In genomic region chr1:28328228-28328648, GRCh38 we compare ENCODE assay signal across 8 cellular contexts. TPM values are rescaled to one million over a fixed set of nuclear protein-coding genes. Genes with fewer than 3 reads are reported as not detected.
DNase-seq lines count a peak whose midpoint lies in the region; ATAC-seq and TF ChIP-seq lines count a peak whose summit lies in the region.

No MANE protein-coding gene starts in this region.

- peaks cover 7% of the 10 kb centered on the region; the same call in 1 of the 2 replicates for H3K79me2 ChIP-seq in KMS-11 (ENCODE audit: insufficient read depth, low read depth)
- peaks cover 12% of the 10 kb centered on the region for H3K79me2 ChIP-seq in mammary epithelial cell (ENCODE audit: insufficient read depth, low read length)

- in situ Hi-C loops in mammary epithelial cell (cut with MboI; ENCODE audit: low sequenced_read_pairs in 2 of 2): no loop called here

- H3K36me3 ChIP-seq in A673 (ENCODE audit: insufficient read depth, low read length, poor library complexity, severe bottlenecking) (peaks cover 16% of the 10 kb centered on the region), KMS-11 (ENCODE audit: insufficient read depth) (no peaks in the 10 kb centered on the region), mammary epithelial cell (ENCODE audit: insufficient read depth, low read length) (peaks cover 4% of the 10 kb centered on the region), muscle layer of colon (ENCODE audit: insufficient read depth, low read length) (peaks cover 18% of the 10 kb centered on the region)

- peak overlapping the region; percentile 79; the same call in 1 of the 2 replicates for H3K9ac ChIP-seq in KMS-11
- H3K9ac ChIP-seq in mammary epithelial cell (ENCODE audit: insufficient read depth, low read length): peak overlapping the region; percentile 95
- no peak overlapping the region for H3K9ac ChIP-seq in muscle layer of colon (ENCODE audit: low read length)

- H3K4me3 ChIP-seq in A673 (ENCODE audit: low read depth, low read length, poor library complexity, severe bottlenecking) (peak overlapping the region; percentile 67), KMS-11 (IDR thresholded peaks at IDR 0.05; ENCODE audit: insufficient read depth, low read depth, low read length) (peak overlapping the region; percentile 9), mammary epithelial cell (replicated peaks in 1 of 3; ENCODE audit: insufficient read depth in 1 of 3, low read depth in 2 of 3, low read length in 3 of 3) (peak overlapping the region; percentile 56 to 81 (median 69)), muscle layer of colon (ENCODE audit: low read depth in 1 of 2, low read length in 2 of 2) (peak overlapping the region; percentile 59 to 61)

- DNase-seq in A673 (ENCODE audit: low spot score) (no peak), mammary epithelial cell (no peak), NCI-H1436 (lab: John Stamatoyannopoulos, UW) (no peak), NCI-H226 (no peak)

- H3K27ac ChIP-seq in A673 (ENCODE audit: low read depth, low read length, poor library complexity, severe bottlenecking): peak overlapping the region; percentile 88
- peak overlapping the region; percentile 81 for H3K27ac ChIP-seq in KMS-11
- H3K27ac ChIP-seq in mammary epithelial cell (ENCODE audit: insufficient read depth, low read depth, low read length): peak overlapping the region; percentile 93
- no peak overlapping the region for H3K27ac ChIP-seq in muscle layer of colon (ENCODE audit: low read depth, low read length)

- H3K9me3 ChIP-seq in A673 (ENCODE audit: low read depth, low read length, poor library complexity, severe bottlenecking): no peaks in the 10 kb centered on the region
- H3K9me3 ChIP-seq in mammary epithelial cell (replicated peaks; ENCODE audit: insufficient read depth, low read length): no peaks in the 10 kb centered on the region
- H3K9me3 ChIP-seq in muscle layer of colon (ENCODE audit: low read length): no peaks in the 10 kb centered on the region

- intact Hi-C loops in A673 (cut with micrococcal nuclease; ENCODE audit: unreplicated experiment) (loop anchor here (2.0 kb wide), 2 partner anchors 69 to 79 kb away; partner anchors contain the start of gene SESN2), mammary epithelial cell (cut with micrococcal nuclease) (no loop called here)

- dilution Hi-C loops in mammary epithelial cell (cut with HindIII; ENCODE audit: low sequenced_read_pairs): no loop called here

- CTCF ChIA-PET in A673 (lab: Charles Lee) (interaction anchor here (0.5 to 1.2 kb wide), 3 partner anchors 80 to 119 kb away, joined by 3 to 6 read pairs (median 3); no protein-coding TSS in a partner anchor), mammary epithelial cell (lab: Charles Lee; ENCODE audit: low non-redundant PET) (interaction anchor here (0.8 kb wide), 1 partner anchor 26 kb away, joined by 3 read pairs; no protein-coding TSS in a partner anchor)

- ATAC-seq in HG02981 (IDR thresholded peaks at IDR 0.05; ENCODE audit: unreplicated experiment) (no peak), GM21737 (IDR thresholded peaks at IDR 0.05; ENCODE audit: unreplicated experiment) (no peak)

- WGBS in mammary epithelial cell (ENCODE audit: low coverage, missing lambda C conversion rate): 67% methylated on average over 3 of the region's 16 CpGs

- POLR2A ChIA-PET in A673 (lab: Charles Lee; ENCODE audit: low non-redundant PET): interaction anchor here (0.5 to 1.3 kb wide), 6 partner anchors 9 to 408 kb away, joined by 3 to 10 read pairs (median 4); partner anchors contain the start of gene RCC1

- BruUV-seq in A673 (replicated peaks; lab: Mats Ljungman, UMichigan): TSS peak; percentile 91
- TSS peak; percentile 83 for BruUV-seq in mammary epithelial cell (replicated peaks; lab: Mats Ljungman, UMichigan)

- H3K4me2 ChIP-seq in KMS-11 (peak overlapping the region; percentile 40), mammary epithelial cell (ENCODE audit: insufficient read depth, low read depth, low read length) (peak overlapping the region; percentile 36)

- H3K27me3 ChIP-seq in A673 (replicated peaks; ENCODE audit: insufficient read depth, low read depth, low read length, poor library complexity) (no peaks in the 10 kb centered on the region), KMS-11 (ENCODE audit: insufficient read depth, low read depth) (no peaks in the 10 kb centered on the region), mammary epithelial cell (ENCODE audit: insufficient read depth, low read length) (no peaks in the 10 kb centered on the region), muscle layer of colon (ENCODE audit: control insufficient read depth in 1 of 2, insufficient read depth in 2 of 2, low read length in 2 of 2) (no peaks in the 10 kb centered on the region)

- H3K4me1 ChIP-seq in A673 (ENCODE audit: insufficient read depth, low read length, poor library complexity, severe bottlenecking) (peaks cover 5% of the 10 kb centered on the region), KMS-11 (ENCODE audit: low read depth, poor library complexity, severe bottlenecking) (peaks cover 6% of the 10 kb centered on the region), mammary epithelial cell (ENCODE audit: insufficient read depth, low read length) (peaks cover 18% of the 10 kb centered on the region), muscle layer of colon (ENCODE audit: insufficient read depth, low read length) (peaks cover 10% of the 10 kb centered on the region)

- H4K20me1 ChIP-seq in KMS-11 (ENCODE audit: insufficient read depth): no peaks in the 10 kb centered on the region
- no peaks in the 10 kb centered on the region for H4K20me1 ChIP-seq in mammary epithelial cell (ENCODE audit: insufficient read depth, low read length)

- H2AFZ ChIP-seq in KMS-11 (ENCODE audit: low read depth) (peak overlapping the region; percentile 94), mammary epithelial cell (ENCODE audit: low read depth, low read length) (peak overlapping the region; percentile 87)

- TF ChIP-seq CTCF in A673 (conservative IDR thresholded peaks at IDR 0.05; ENCODE audit: low read depth, low read length): no peak
- TF ChIP-seq CTCF in KMS-11 (conservative IDR thresholded peaks at IDR 0.05; ENCODE audit: low read depth, low read length): no peak
- no peak for TF ChIP-seq CTCF in mammary epithelial cell (conservative IDR thresholded peaks at IDR 0.05 in 1 of 2, IDR thresholded peaks at IDR 0.05 in 1 of 2; ENCODE audit: extremely low read depth in 1 of 2, insufficient read depth in 1 of 2, low read depth in 1 of 2, low read length in 2 of 2)

RNA-seq across cellular contexts. Expression of gene MED18, which starts 0.6 kb away (rescaled TPM):
- total RNA-seq in A673 (2021) (12.1 and 13.9 TPM in 2 replicates), mammary epithelial cell (10 to 100 TPM; 15.1 to 16.7 TPM)
- 21.5 TPM for polyA plus RNA-seq in mammary epithelial cell
- polyA minus RNA-seq in mammary epithelial cell: 89.2 TPM

RNA-seq across cellular contexts. Expression of gene PHACTR4, which starts 41.3 kb away (rescaled TPM):
- total RNA-seq in A673 (2021): 63.4 and 66.2 TPM in 2 replicates
- 10 to 100 TPM; 14.7 to 34.1 TPM for total RNA-seq in mammary epithelial cell
- polyA plus RNA-seq in mammary epithelial cell: 4.5 TPM
- 44.7 TPM for polyA minus RNA-seq in mammary epithelial cell

Comparison
In these comparisons a context has a peak if more than half of its experiments do, and no peak if none do; other contexts are left out.
1. H3K4me3 ChIP-seq: peak in every context shown above with its lines; median percentile 69 in mammary epithelial cell; 67 in A673; 60 in muscle layer of colon; 9 in KMS-11.